Comparison of ENCODE assay signal across 8 cellular contexts in the genomic region with DNA sequence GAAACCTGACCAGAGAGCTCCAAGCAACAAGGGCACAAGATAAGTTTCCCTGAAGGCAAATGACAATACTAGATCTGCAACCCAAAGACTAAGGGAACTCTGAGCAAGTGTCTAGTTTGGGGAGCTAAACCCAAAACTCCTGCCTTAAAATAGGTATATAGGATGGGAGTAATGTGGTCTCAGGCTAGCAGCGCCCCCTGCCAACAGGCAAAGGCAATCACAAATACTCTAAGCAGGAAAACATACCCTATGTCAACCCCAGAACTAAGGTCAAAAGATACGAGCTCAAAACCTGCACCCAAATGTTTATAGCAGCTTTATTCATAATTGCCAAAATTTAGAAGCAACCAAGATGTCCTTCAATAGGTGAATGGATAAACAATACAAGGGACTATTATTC.
A peak's percentile ranks its signal among the peaks of the same experiment; 100 is the strongest.
DNase-seq lines count a peak whose midpoint lies in the region; ATAC-seq, FAIRE-seq and TF ChIP-seq lines count a peak whose summit lies in the region.

No MANE protein-coding gene starts in this region.

- FAIRE-seq in A549 (lab: Jason Lieb, UNC) (no peak), HTR-8/SVneo (lab: Jason Lieb, UNC) (no peak)

- H3K36me3 ChIP-seq in Panc1 (ENCODE audit: control insufficient read depth, insufficient read depth, low read length) = no peaks in the 10 kb centered on the region
- H3K36me3 ChIP-seq in osteoblast (ENCODE audit: insufficient read depth, low read length) = no peaks in the 10 kb centered on the region

- peak; percentile 56 to 77 for TF ChIP-seq RAD21 in A549 (conservative IDR thresholded peaks at IDR 0.05 in 1 of 2, IDR thresholded peaks at IDR 0.05 in 1 of 2)

- H3K27ac ChIP-seq in A549 = no peak overlapping the region
- no peak overlapping the region for H3K27ac ChIP-seq in Panc1 (ENCODE audit: low read length)
- no peak overlapping the region for H3K27ac ChIP-seq in osteoblast (ENCODE audit: low read depth, low read length)

- no peaks in the 10 kb centered on the region for H4K20me1 ChIP-seq in osteoblast (ENCODE audit: insufficient read depth, low read length)

- 5% methylated on average over 2 of the region's 2 CpGs for WGBS in A549 (ENCODE audit: missing lambda C conversion rate)

- intact Hi-C loops in Panc1 (cut with micrococcal nuclease; ENCODE audit: unreplicated experiment) = no loop called here

- H3K4me2 ChIP-seq in A549 (no peak overlapping the region), osteoblast (ENCODE audit: insufficient read depth, low read length) (no peak overlapping the region)

- H3K9me3 ChIP-seq in A549 (no peaks in the 10 kb centered on the region), Panc1 (ENCODE audit: control insufficient read depth, insufficient read depth, low read depth, low read length) (no peaks in the 10 kb centered on the region), osteoblast (ENCODE audit: low read depth, low read length) (no peaks in the 10 kb centered on the region)

- H3K79me2 ChIP-seq in osteoblast (ENCODE audit: insufficient read depth, low read length) = no peaks in the 10 kb centered on the region

- TF ChIP-seq POLR2A in A549 (IDR thresholded peaks at IDR 0.05; ENCODE audit: low read length) = no peak

- H2AFZ ChIP-seq in osteoblast (ENCODE audit: low read length) = no peak overlapping the region

- CTCF ChIA-PET in A549 (lab: Yijun Ruan, JAX) (interaction anchor here (0.6 to 2.0 kb wide), 22 partner anchors 9 to 512 kb away, joined by 3 to 13 read pairs (median 4); no protein-coding TSS in a partner anchor), Panc1 (lab: Charles Lee) (interaction anchor here (0.5 to 0.6 kb wide), 3 partner anchors 516 to 952 kb away, joined by 3 read pairs; no protein-coding TSS in a partner anchor)

- H3K27me3 ChIP-seq in Panc1 (ENCODE audit: control insufficient read depth, insufficient read depth, low read length) = no peaks in the 10 kb centered on the region
- no peaks in the 10 kb centered on the region for H3K27me3 ChIP-seq in osteoblast (ENCODE audit: insufficient read depth, low read length)

- peak; percentile 53; the same call in 2 of the 3 replicates for TF ChIP-seq CTCF in A549 (IDR thresholded peaks at IDR 0.05)
- TF ChIP-seq CTCF in GM12875 (IDR thresholded peaks at IDR 0.05; ENCODE audit: borderline replicate concordance, insufficient read depth, low read depth, low read length) = peak; percentile 63
- peak; percentile 82 for TF ChIP-seq CTCF in Panc1 (IDR thresholded peaks at IDR 0.05)
- peak; percentile 83 for TF ChIP-seq CTCF in epithelial cell of proximal tubule (conservative IDR thresholded peaks at IDR 0.05; ENCODE audit: low read depth, low read length)
- peak; percentile 74 for TF ChIP-seq CTCF in osteoblast (IDR thresholded peaks at IDR 0.05; ENCODE audit: extremely low read depth, low read depth, low read length)

- BruUV-seq in Panc1 (replicated peaks; lab: Mats Ljungman, UMichigan) = no TSS peak

- in situ Hi-C loops in Panc1 (cut with HindIII; ENCODE audit: low pct_unique_long_range_greater_than_20kb, low sequenced_read_pairs) = no loop called here

- POLR2A ChIA-PET in A549 (lab: Yijun Ruan, JAX) = no interaction called here
- POLR2A ChIA-PET in Panc1 (lab: Charles Lee) = no interaction called here

- H3K4me3 ChIP-seq in A549 (no peak overlapping the region), GM12875 (ENCODE audit: low read depth, low read length) (no peak overlapping the region), Panc1 (ENCODE audit: low read depth in 2 of 2, low read length in 2 of 2) (no peak overlapping the region), epithelial cell of proximal tubule (ENCODE audit: low read depth, low read length) (no peak overlapping the region), osteoblast (ENCODE audit: insufficient read depth, low read length) (no peak overlapping the region)

- peak in 1 of 2 experiments; percentile 49 for DNase-seq in A549 (ENCODE audit: low read depth in 1 of 2, low spot score in 1 of 2)
- no peak for DNase-seq in Panc1 (ENCODE audit: low read depth, low spot score)
- no peak for DNase-seq in epithelial cell of proximal tubule (ENCODE audit: low read depth)
- DNase-seq in osteoblast (ENCODE audit: insufficient read length, low spot score, missing footprints) = peak; percentile 15
- DNase-seq in HTR-8/SVneo (ENCODE audit: insufficient read length, low spot score) = no peak

- ATAC-seq in A549 = peak in 1 of 2 experiments; percentile 82; a peak in 3 of 6 replicates
- ATAC-seq in Panc1 = peak; percentile 58; the same call in 1 of the 2 replicates
- ATAC-seq in HG03521 (IDR thresholded peaks at IDR 0.05; ENCODE audit: unreplicated experiment) = no peak
- no peak for ATAC-seq in GM18517 (IDR thresholded peaks at IDR 0.05; ENCODE audit: unreplicated experiment)

- no peak for TF ChIP-seq EP300 in A549 (IDR thresholded peaks at IDR 0.05)

- no peaks in the 10 kb centered on the region for H3K4me1 ChIP-seq in A549
- H3K4me1 ChIP-seq in Panc1 (ENCODE audit: control insufficient read depth, insufficient read depth, low read length) = no peaks in the 10 kb centered on the region
- no peaks in the 10 kb centered on the region for H3K4me1 ChIP-seq in osteoblast (ENCODE audit: insufficient read depth, low read length)

TF ChIP-seq in A549, 52 proteins besides CTCF, POLR2A, EP300 and RAD21:
- TF ChIP-seq ZNF302 (CRISPR knock-in tag; IDR thresholded peaks at IDR 0.05) = no peak
- TF ChIP-seq, protein P1, sequence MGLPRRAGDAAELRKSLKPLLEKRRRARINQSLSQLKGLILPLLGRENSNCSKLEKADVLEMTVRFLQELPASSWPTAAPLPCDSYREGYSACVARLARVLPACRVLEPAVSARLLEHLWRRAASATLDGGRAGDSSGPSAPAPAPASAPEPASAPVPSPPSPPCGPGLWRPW (IDR thresholded peaks at IDR 0.05) = no peak
- TF ChIP-seq SMC3 (IDR thresholded peaks at IDR 0.05) = peak; percentile 51
- no peak for TF ChIP-seq NPAS2 (CRISPR knock-in tag; IDR thresholded peaks at IDR 0.05; ENCODE audit: borderline replicate concordance)
- TF ChIP-seq, protein P2, sequence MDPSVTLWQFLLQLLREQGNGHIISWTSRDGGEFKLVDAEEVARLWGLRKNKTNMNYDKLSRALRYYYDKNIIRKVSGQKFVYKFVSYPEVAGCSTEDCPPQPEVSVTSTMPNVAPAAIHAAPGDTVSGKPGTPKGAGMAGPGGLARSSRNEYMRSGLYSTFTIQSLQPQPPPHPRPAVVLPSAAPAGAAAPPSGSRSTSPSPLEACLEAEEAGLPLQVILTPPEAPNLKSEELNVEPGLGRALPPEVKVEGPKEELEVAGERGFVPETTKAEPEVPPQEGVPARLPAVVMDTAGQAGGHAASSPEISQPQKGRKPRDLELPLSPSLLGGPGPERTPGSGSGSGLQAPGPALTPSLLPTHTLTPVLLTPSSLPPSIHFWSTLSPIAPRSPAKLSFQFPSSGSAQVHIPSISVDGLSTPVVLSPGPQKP (IDR thresholded peaks at IDR 0.05; ENCODE audit: low read depth, low read length) = no peak
- TF ChIP-seq FOSB (CRISPR knock-in tag; IDR thresholded peaks at IDR 0.05) = no peak
- TF ChIP-seq NR3C1 (IDR thresholded peaks at IDR 0.05) = no peak
- no peak for TF ChIP-seq JUNB (IDR thresholded peaks at IDR 0.05)
- TF ChIP-seq, protein P3, sequence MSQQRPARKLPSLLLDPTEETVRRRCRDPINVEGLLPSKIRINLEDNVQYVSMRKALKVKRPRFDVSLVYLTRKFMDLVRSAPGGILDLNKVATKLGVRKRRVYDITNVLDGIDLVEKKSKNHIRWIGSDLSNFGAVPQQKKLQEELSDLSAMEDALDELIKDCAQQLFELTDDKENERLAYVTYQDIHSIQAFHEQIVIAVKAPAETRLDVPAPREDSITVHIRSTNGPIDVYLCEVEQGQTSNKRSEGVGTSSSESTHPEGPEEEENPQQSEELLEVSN (IDR thresholded peaks at IDR 0.05; ENCODE audit: borderline replicate concordance, low read depth) = no peak
